Comparison of ENCODE assay signal across 9 cellular contexts in genomic region chr10:91043173-91043910, GRCh38.
DNase-seq lines count a peak whose midpoint lies in the region; ATAC-seq, FAIRE-seq and TF ChIP-seq lines count a peak whose summit lies in the region.
"Had no signal": no experiment of that assay in that cellular context is flagged by ENCODE, and none has a peak within 500 bp of the region (broad histone marks: within the 10 kb centered on the region; RNA-seq: fewer than 3 reads in every experiment).

No MANE protein-coding gene starts in this region.

- H3K9me3 Mint-ChIP-seq in mesothelial cell of epicardium: peaks cover 9% of the 10 kb centered on the region
- H3K9me3 Mint-ChIP-seq: activated naive CD4-positive, alpha-beta T cell treated with anti-CD3 and anti-CD28 coated beads, Interleukin-2, amount 50 U/mL, for 24 hours had no signal

- peaks cover 4% of the 10 kb centered on the region for H3K27me3 ChIP-seq in GM23248 (replicated peaks; ENCODE audit: insufficient read depth)
- no peaks in the 10 kb centered on the region for H3K27me3 ChIP-seq in SK-N-SH (ENCODE audit: insufficient read depth)
- no peaks in the 10 kb centered on the region for H3K27me3 ChIP-seq in heart right ventricle

- H3K79me2 ChIP-seq in GM23248 (ENCODE audit: insufficient read depth) (no peaks in the 10 kb centered on the region), SK-N-SH (ENCODE audit: insufficient read depth) (no peaks in the 10 kb centered on the region)

- H3K27ac ChIP-seq in 22Rv1: no peak overlapping the region
- H3K27ac ChIP-seq in GM23248: no peak overlapping the region
- no peak overlapping the region for H3K27ac ChIP-seq in SK-N-SH (ENCODE audit: low read depth in 2 of 2, low read length in 1 of 2)
- no peak overlapping the region for H3K27ac ChIP-seq in heart right ventricle

- WGBS in GM23248 (ENCODE audit: low coverage in 1 of 2, low lambda C conversion rate in 2 of 2, missing lambda C conversion rate in 2 of 2), 2 experiments: 58 to 63% methylated on average over 8 of the region's 8 CpGs
- 69% methylated on average over 8 of the region's 8 CpGs for WGBS in SK-N-SH (ENCODE audit: low lambda C conversion rate)
- 50 to 52% methylated on average over 8 of the region's 8 CpGs for WGBS in heart right ventricle, 2 donors

- in situ Hi-C loops in GM23248 (cut with MboI): no loop called here

- H3K4me3 ChIP-seq in GM23248 (no peak overlapping the region), SK-N-SH (ENCODE audit: low read depth in 2 of 2, low read length in 1 of 2) (no peak overlapping the region; a peak in 1 of 4 replicates), heart right ventricle (no peak overlapping the region)

- H2AFZ ChIP-seq in GM23248: no peak overlapping the region
- no peak overlapping the region for H2AFZ ChIP-seq in SK-N-SH (ENCODE audit: low read depth)

- H3K4me2 ChIP-seq in GM23248 (ENCODE audit: unreplicated experiment) (no peak overlapping the region), SK-N-SH (no peak overlapping the region)

- ATAC-seq in heart right ventricle: peak; percentile 58 to 90 (median 84)
- no peak for ATAC-seq in HG03342 (IDR thresholded peaks at IDR 0.05; ENCODE audit: unreplicated experiment)
- ATAC-seq in HG03520 (IDR thresholded peaks at IDR 0.05; ENCODE audit: unreplicated experiment): no peak

- DNase-seq in GM23248 (peak; percentile 35), SK-N-SH (peak; percentile 52), heart right ventricle (peak in 1 of 2 donors; percentile 22), urothelium cell line (ENCODE audit: low spot score) (peak; percentile 23), mesothelial cell of epicardium (ENCODE audit: low spot score in 2 of 2, unreplicated experiment in 2 of 2) (no peak)

- H3K36me3 Mint-ChIP-seq in mesothelial cell of epicardium: no peaks in the 10 kb centered on the region
- H3K36me3 Mint-ChIP-seq: activated naive CD4-positive, alpha-beta T cell treated with anti-CD3 and anti-CD28 coated beads, Interleukin-2, amount 50 U/mL, for 24 hours had no signal

- no peak overlapping the region for H3K4me3 Mint-ChIP-seq in mesothelial cell of epicardium
- H3K4me3 Mint-ChIP-seq: activated naive CD4-positive, alpha-beta T cell treated with anti-CD3 and anti-CD28 coated beads, Interleukin-2, amount 50 U/mL, for 24 hours had no signal

- H3K9me2 ChIP-seq in GM23248 (ENCODE audit: insufficient read depth) (no peaks in the 10 kb centered on the region), SK-N-SH (no peaks in the 10 kb centered on the region)

- H3K9me3 ChIP-seq in GM23248 (ENCODE audit: low read depth) (no peaks in the 10 kb centered on the region), SK-N-SH (no peaks in the 10 kb centered on the region), heart right ventricle (peaks cover 0 to 3% (median 0%) of the 10 kb centered on the region in 11 donors)

- H3K36me3 ChIP-seq in GM23248 (ENCODE audit: low read depth): no peaks in the 10 kb centered on the region
- no peaks in the 10 kb centered on the region for H3K36me3 ChIP-seq in SK-N-SH (replicated peaks in 1 of 2; ENCODE audit: control insufficient read depth in 1 of 2, insufficient read depth in 2 of 2, low read length in 1 of 2)
- H3K36me3 ChIP-seq in heart right ventricle: no peaks in the 10 kb centered on the region

- peak; percentile 62 for TF ChIP-seq CTCF in 22Rv1 (IDR thresholded peaks at IDR 0.05)
- TF ChIP-seq CTCF in SK-N-SH (IDR thresholded peaks at IDR 0.05): peak; percentile 62
- peak; percentile 15 to 69 (median 50) for TF ChIP-seq CTCF in heart right ventricle (IDR thresholded peaks at IDR 0.05)
- no peak for TF ChIP-seq CTCF in mesothelial cell of epicardium (IDR thresholded peaks at IDR 0.05; ENCODE audit: unreplicated experiment)

- H3K27me3 Mint-ChIP-seq in mesothelial cell of epicardium (ENCODE audit: low read depth): peaks cover 2% of the 10 kb centered on the region

- no peak overlapping the region for H3K27ac Mint-ChIP-seq in mesothelial cell of epicardium
- H3K27ac Mint-ChIP-seq: activated naive CD4-positive, alpha-beta T cell treated with anti-CD3 and anti-CD28 coated beads, Interleukin-2, amount 50 U/mL, for 24 hours had no signal

- H3F3A ChIP-seq in GM23248 (ENCODE audit: insufficient read depth) (no peaks in the 10 kb centered on the region), SK-N-SH (replicated peaks; ENCODE audit: insufficient read depth) (no peaks in the 10 kb centered on the region)

- FAIRE-seq in urothelium cell line (lab: Jason Lieb, UNC): peak; percentile 37

- TF ChIP-seq RAD21 in SK-N-SH (IDR thresholded peaks at IDR 0.05; ENCODE audit: low read length): peak; percentile 88

- H3K4me1 ChIP-seq in GM23248 (ENCODE audit: insufficient read depth) (no peaks in the 10 kb centered on the region), SK-N-SH (ENCODE audit: control insufficient read depth in 1 of 2, insufficient read depth in 2 of 2, low read depth in 1 of 2, low read length in 1 of 2) (no peaks in the 10 kb centered on the region), heart right ventricle (peaks cover 0 to 22% (median 0%) of the 10 kb centered on the region in 9 donors)

- H4K20me1 ChIP-seq in GM23248 (ENCODE audit: insufficient read depth) (no peaks in the 10 kb centered on the region), SK-N-SH (ENCODE audit: insufficient read depth) (no peaks in the 10 kb centered on the region)

- CTCF ChIA-PET in SK-N-SH (lab: Yijun Ruan, JAX): interaction anchor here (0.6 to 5.6 kb wide), 28 partner anchors 8 to 347 kb away, joined by 3 to 76 read pairs (median 4); no protein-coding TSS in a partner anchor

- H3K4me1 Mint-ChIP-seq in mesothelial cell of epicardium: peaks cover 3% of the 10 kb centered on the region
- H3K4me1 Mint-ChIP-seq: activated naive CD4-positive, alpha-beta T cell treated with anti-CD3 and anti-CD28 coated beads, Interleukin-2, amount 50 U/mL, for 24 hours had no signal

- TF ChIP-seq EP300 in SK-N-SH (IDR thresholded peaks at IDR 0.05; ENCODE audit: borderline replicate concordance in 1 of 2, low read depth in 1 of 2, low read length in 1 of 2): no peak

- POLR2A ChIA-PET in SK-N-SH (lab: Yijun Ruan, JAX): no interaction called here

- intact Hi-C loops in heart right ventricle (cut with DNase I): loop anchor here in 8 of 10 donors (2.0 to 10.0 kb wide), 7 partner anchors 34 to 211 kb away; no protein-coding TSS in a partner anchor

- no peak overlapping the region for H3K9ac ChIP-seq in GM23248
- H3K9ac ChIP-seq in SK-N-SH: no peak overlapping the region

TF ChIP-seq in SK-N-SH, 30 proteins besides CTCF, POLR2A, EP300 and RAD21:
- TF ChIP-seq GATA2 (CRISPR knock-in tag; IDR thresholded peaks at IDR 0.05): no peak
- no peak for TF ChIP-seq FOXM1 (IDR thresholded peaks at IDR 0.05; ENCODE audit: low read depth)
- no peak for TF ChIP-seq ZBTB33 (IDR thresholded peaks at IDR 0.05; ENCODE audit: borderline replicate concordance, low read depth)
- peak; percentile 68 for TF ChIP-seq SMC3 (IDR thresholded peaks at IDR 0.05; ENCODE audit: low read depth, low read length)

Comparison
In these comparisons a context has a peak if more than half of its experiments do, and no peak if none do; other contexts are left out.
1. DNase-seq: peak in GM23248 (single experiment), SK-N-SH (single experiment) and urothelium cell line (single experiment); none in mesothelial cell of epicardium (0 of 2).
2. ATAC-seq: peak in heart right ventricle (8 of 8); none in HG03342 (single experiment) and HG03520 (single experiment).